Comparison of ENCODE assay signal across 10 cellular contexts in the genomic region with DNA sequence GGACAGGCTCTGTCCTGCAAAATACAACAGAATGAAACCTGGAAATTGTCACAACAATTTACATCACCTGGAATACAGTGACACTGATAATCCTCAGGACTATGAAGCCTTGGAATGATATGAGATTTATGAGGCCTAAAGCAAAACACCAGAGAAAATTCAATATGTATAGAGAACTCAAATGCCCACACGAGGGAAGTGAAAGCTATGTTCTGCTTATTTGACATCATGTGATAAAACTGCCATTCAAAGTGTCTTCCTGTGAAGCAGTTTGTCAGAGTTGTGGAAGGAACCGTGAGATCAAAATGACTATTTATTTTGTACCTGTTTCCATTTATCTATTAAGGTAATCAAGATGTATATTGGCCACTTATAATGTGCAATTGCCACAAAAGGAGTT.
DNase-seq lines count a peak whose midpoint lies in the region; ATAC-seq and TF ChIP-seq lines count a peak whose summit lies in the region.
"Had no signal": no experiment of that assay in that cellular context is flagged by ENCODE, and none has a peak within 500 bp of the region (broad histone marks: within the 10 kb centered on the region; RNA-seq: fewer than 3 reads in every experiment).

No MANE protein-coding gene starts in this region.

- ATAC-seq in GM18867 (IDR thresholded peaks at IDR 0.05; ENCODE audit: unreplicated experiment) (peak; percentile 84), GM21825 (IDR thresholded peaks at IDR 0.05; ENCODE audit: unreplicated experiment) (peak; percentile 69), HG03469 (IDR thresholded peaks at IDR 0.05; ENCODE audit: unreplicated experiment) (peak; percentile 83), memory B cell (ENCODE audit: low read depth) (peak; percentile 71)
- ATAC-seq: activated T-cell treated with anti-CD3 and anti-CD28 coated beads, Interleukin-2, amount 50 U/mL, for 72 hours; stimulated activated effector memory CD8-positive, alpha-beta T cell treated with anti-CD3 and anti-CD28 coated beads, Interleukin-12 subunit alpha, Interleukin-12 subunit beta, amount 100 ng/mL, for 72 hours had no signal

- no peak for TF ChIP-seq EP300 in sigmoid colon (IDR thresholded peaks at IDR 0.05)

- peaks cover 36% of the 10 kb centered on the region for H3K4me1 Mint-ChIP-seq in memory B cell
- H3K4me1 Mint-ChIP-seq in activated T-cell treated with anti-CD3 and anti-CD28 coated beads, Interleukin-2, amount 50 U/mL, for 24 hours (ENCODE audit: low read depth) = peaks cover 6% of the 10 kb centered on the region

- TF ChIP-seq POLR2A in sigmoid colon (IDR thresholded peaks at IDR 0.05) = no peak

- peaks cover 5% of the 10 kb centered on the region for H3K36me3 Mint-ChIP-seq in memory B cell
- no peaks in the 10 kb centered on the region for H3K36me3 Mint-ChIP-seq in activated T-cell treated with anti-CD3 and anti-CD28 coated beads, Interleukin-2, amount 50 U/mL, for 24 hours (ENCODE audit: low read depth)
- H3K36me3 Mint-ChIP-seq: stimulated activated effector memory CD8-positive, alpha-beta T cell treated with anti-CD3 and anti-CD28 coated beads, Interleukin-12 subunit alpha, Interleukin-12 subunit beta, amount 100 ng/mL, for 72 hours had no signal

- peak in 1 of 2 donors; percentile 26 for DNase-seq in memory B cell (ENCODE audit: low spot score in 2 of 2)
- DNase-seq in activated T-cell treated with anti-CD3 and anti-CD28 coated beads, Interleukin-2, amount 50 U/mL, for 48 hours = no peak
- DNase-seq in sigmoid colon = no peak
- DNase-seq in activated T-cell treated with anti-CD3 and anti-CD28 coated beads, Interleukin-2, amount 50 U/mL, for 24 hours = no peak
- DNase-seq in DMS 273 (lab: John Stamatoyannopoulos, UW; ENCODE audit: unreplicated experiment) = no peak
- DNase-seq: activated T-cell treated with anti-CD3 and anti-CD28 coated beads, Interleukin-2, amount 50 U/mL, for 72 hours had no signal

- no peaks in the 10 kb centered on the region for H3K27me3 Mint-ChIP-seq in memory B cell
- H3K27me3 Mint-ChIP-seq in activated T-cell treated with anti-CD3 and anti-CD28 coated beads, Interleukin-2, amount 50 U/mL, for 24 hours = peaks cover 20% of the 10 kb centered on the region

- peaks cover 4% of the 10 kb centered on the region for H3K9me3 Mint-ChIP-seq in memory B cell
- H3K9me3 Mint-ChIP-seq in activated T-cell treated with anti-CD3 and anti-CD28 coated beads, Interleukin-2, amount 50 U/mL, for 24 hours = no peaks in the 10 kb centered on the region
- H3K9me3 Mint-ChIP-seq: activated T-cell treated with anti-CD3 and anti-CD28 coated beads, Interleukin-2, amount 50 U/mL, for 72 hours; stimulated activated effector memory CD8-positive, alpha-beta T cell treated with anti-CD3 and anti-CD28 coated beads, Interleukin-12 subunit alpha, Interleukin-12 subunit beta, amount 100 ng/mL, for 72 hours had no signal

- no peak overlapping the region for H3K4me3 ChIP-seq in sigmoid colon

- no peaks in the 10 kb centered on the region for H3K36me3 ChIP-seq in sigmoid colon

- H3K4me1 ChIP-seq in sigmoid colon = no peaks in the 10 kb centered on the region

- H3K9me3 ChIP-seq in sigmoid colon = no peaks in the 10 kb centered on the region

- peak overlapping the region; percentile 91 for H3K27ac Mint-ChIP-seq in memory B cell
- no peak overlapping the region for H3K27ac Mint-ChIP-seq in activated T-cell treated with anti-CD3 and anti-CD28 coated beads, Interleukin-2, amount 50 U/mL, for 24 hours
- H3K27ac Mint-ChIP-seq: stimulated activated effector memory CD8-positive, alpha-beta T cell treated with anti-CD3 and anti-CD28 coated beads, Interleukin-12 subunit alpha, Interleukin-12 subunit beta, amount 100 ng/mL, for 72 hours had no signal

- H3K27me3 ChIP-seq in sigmoid colon = no peaks in the 10 kb centered on the region

- intact Hi-C loops in sigmoid colon (cut with DNase I) = no loop called here

- 16 to 28% methylated on average over 2 of the region's 2 CpGs for WGBS in sigmoid colon, 2 donors

- peak overlapping the region; percentile 59 for H3K4me3 Mint-ChIP-seq in memory B cell
- no peak overlapping the region for H3K4me3 Mint-ChIP-seq in activated T-cell treated with anti-CD3 and anti-CD28 coated beads, Interleukin-2, amount 50 U/mL, for 24 hours
- H3K4me3 Mint-ChIP-seq: activated T-cell treated with anti-CD3 and anti-CD28 coated beads, Interleukin-2, amount 50 U/mL, for 72 hours; stimulated activated effector memory CD8-positive, alpha-beta T cell treated with anti-CD3 and anti-CD28 coated beads, Interleukin-12 subunit alpha, Interleukin-12 subunit beta, amount 100 ng/mL, for 72 hours had no signal

- no peak for TF ChIP-seq CTCF in sigmoid colon (IDR thresholded peaks at IDR 0.05)

- H3K27ac ChIP-seq in sigmoid colon = no peak overlapping the region
